In genomic region chr20:57709823-57710799, GRCh38 we compare ENCODE assay signal across 8 cellular contexts. TPM values are rescaled to one million over a fixed set of nuclear protein-coding genes. Genes with fewer than 3 reads are reported as not detected.
DNase-seq lines count a peak whose midpoint lies in the region; ATAC-seq, FAIRE-seq and TF ChIP-seq lines count a peak whose summit lies in the region.

Gene PMEPA1 (minus strand): TSS chr20:57710015. CDS start chr20:57709582, 433 bp downstream.

- DNase-seq in CMK (ENCODE audit: low read depth), result peak; percentile 7
- DNase-seq in RCC 7860 (ENCODE audit: low spot score), result peak; percentile 90
- peak; percentile 96 for DNase-seq in activated effector memory CD4-positive, alpha-beta T cell treated with anti-CD3 and anti-CD28 coated beads, Interleukin-2, amount 50 U/mL, for 16 hours
- DNase-seq in fibroblast of the aortic adventitia (ENCODE audit: low read depth), result peak; percentile 91
- peak; percentile 86 for DNase-seq in natural killer cell

- peaks cover 26 to 40% (median 36%) of the 10 kb centered on the region in 3 donors for H3K4me1 Mint-ChIP-seq in IgD-negative memory B cell
- H3K4me1 Mint-ChIP-seq in natural killer cell, result peaks cover 6 to 15% of the 10 kb centered on the region in 2 donors
- H3K4me1 Mint-ChIP-seq in stimulated activated memory B cell treated with anti-CD40 and anti-IgM and Interleukin-4, amounts not matched to agents 10 μg/mL and 1 μg/mL and 100 μg/mL, for 72 hours, result peaks cover 57% of the 10 kb centered on the region

- H3K4me3 Mint-ChIP-seq in IgD-negative memory B cell (peak within 1 kb of the TSS; percentile 88 to 100 (median 97)), natural killer cell (peak within 1 kb of the TSS; percentile 95)
- H3K4me3 Mint-ChIP-seq in stimulated activated memory B cell treated with anti-CD40 and anti-IgM and Interleukin-4, amounts not matched to agents 10 μg/mL and 1 μg/mL and 100 μg/mL, for 72 hours, result peak within 1 kb of the TSS; percentile 98

- H3K36me3 Mint-ChIP-seq in IgD-negative memory B cell (no peaks in the 10 kb centered on the region), natural killer cell (peaks cover 7% of the 10 kb centered on the region)
- no peaks in the 10 kb centered on the region for H3K36me3 Mint-ChIP-seq in stimulated activated memory B cell treated with anti-CD40 and anti-IgM and Interleukin-4, amounts not matched to agents 10 μg/mL and 1 μg/mL and 100 μg/mL, for 72 hours

- TF ChIP-seq CTCF in fibroblast of the aortic adventitia (IDR thresholded peaks at IDR 0.05; ENCODE audit: insufficient read depth, low read length) (no peak), natural killer cell (IDR thresholded peaks at IDR 0.05) (no peak)

- ATAC-seq in GM21447 (IDR thresholded peaks at IDR 0.05; ENCODE audit: unreplicated experiment) (peak; percentile 66), natural killer cell (peak; percentile 89 to 94 (median 91))
- ATAC-seq in stimulated activated memory B cell treated with anti-CD40 and anti-IgM and Interleukin-4, amounts not matched to agents 10 μg/mL and 1 μg/mL and 100 μg/mL, for 72 hours, result peak; percentile 92

- intact Hi-C loops in natural killer cell (cut with micrococcal nuclease), result loop anchor here (1.0 to 10.0 kb wide), 2 partner anchors 8 to 315 kb away; partner anchors contain the start of gene RBM38

- FAIRE-seq in RCC 7860 (lab: Jason Lieb, UNC), result no peak

- peak within 1 kb of the TSS; percentile 79 for H3K4me3 ChIP-seq in fibroblast of the aortic adventitia (ENCODE audit: low read depth, low read length)

- H3K27ac Mint-ChIP-seq in IgD-negative memory B cell, result peak within 1 kb of the TSS; percentile 95 to 99 (median 98)
- peak within 1 kb of the TSS; percentile 83 to 89 for H3K27ac Mint-ChIP-seq in natural killer cell
- peak within 1 kb of the TSS; percentile 96 for H3K27ac Mint-ChIP-seq in stimulated activated memory B cell treated with anti-CD40 and anti-IgM and Interleukin-4, amounts not matched to agents 10 μg/mL and 1 μg/mL and 100 μg/mL, for 72 hours

- H3K9me3 Mint-ChIP-seq in IgD-negative memory B cell (no peaks in the 10 kb centered on the region), natural killer cell (no peaks in the 10 kb centered on the region)
- H3K9me3 Mint-ChIP-seq in stimulated activated memory B cell treated with anti-CD40 and anti-IgM and Interleukin-4, amounts not matched to agents 10 μg/mL and 1 μg/mL and 100 μg/mL, for 72 hours, result no peaks in the 10 kb centered on the region

- H3K27me3 Mint-ChIP-seq in IgD-negative memory B cell (peaks cover 17% of the 10 kb centered on the region), natural killer cell (ENCODE audit: low read depth in 2 of 2) (peaks cover 29 to 42% of the 10 kb centered on the region in 2 donors)
- H3K27me3 Mint-ChIP-seq in stimulated activated memory B cell treated with anti-CD40 and anti-IgM and Interleukin-4, amounts not matched to agents 10 μg/mL and 1 μg/mL and 100 μg/mL, for 72 hours, result peaks cover 19% of the 10 kb centered on the region

RNA-seq across cellular contexts. Expression of gene PMEPA1, which starts in this region (rescaled TPM):
- 7.0 TPM for polyA plus RNA-seq in IgD-negative memory B cell
- total RNA-seq in fibroblast of the aortic adventitia (ENCODE audit: low replicate concordance) (1.4 and 1.6 TPM in 2 replicates), natural killer cell (1 to 10 TPM; 1.2 to 5.9 (median 2.4) TPM)

Comparison
In these comparisons a context has a peak if more than half of its experiments do, and no peak if none do; other contexts are left out.
1. Peak in every context shown above with its lines: DNase-seq, ATAC-seq and H3K4me3 ChIP-seq.
2. DNase-seq: peak in every context shown above with its lines; median percentile 96 in activated effector memory CD4-positive, alpha-beta T cell treated with anti-CD3 and anti-CD28 coated beads, Interleukin-2, amount 50 U/mL, for 16 hours; 91 in fibroblast of the aortic adventitia; 90 in RCC 7860; 86 in natural killer cell; 7 in CMK.